In the genomic region with DNA sequence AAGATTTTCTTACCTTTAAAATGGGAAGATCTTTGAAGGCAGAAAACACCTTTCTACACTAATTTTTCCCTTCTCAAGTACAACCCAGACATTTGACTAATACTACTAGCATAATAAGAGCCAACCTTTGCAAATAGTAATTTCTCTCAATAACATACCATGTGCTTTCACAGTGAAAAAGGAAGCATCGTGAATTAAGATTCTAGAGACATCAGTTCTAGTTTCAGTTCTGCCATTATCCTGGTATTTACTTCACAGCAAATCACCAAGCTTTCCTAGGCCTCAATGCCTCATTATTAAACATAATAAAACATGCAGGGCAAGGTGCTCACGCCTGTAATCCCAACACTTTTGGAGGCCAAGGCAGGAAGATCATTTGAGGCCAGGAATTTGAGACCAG, we compare ENCODE assay signal across 14 cellular contexts. TPM values are rescaled to one million over a fixed set of nuclear protein-coding genes. Genes with fewer than 3 reads are reported as not detected.
DNase-seq lines count a peak whose midpoint lies in the region; ATAC-seq and TF ChIP-seq lines count a peak whose summit lies in the region.
"Had no signal": no experiment of that assay in that cellular context is flagged by ENCODE, and none has a peak within 500 bp of the region (broad histone marks: within the 10 kb centered on the region; RNA-seq: fewer than 3 reads in every experiment).

No MANE protein-coding gene starts in this region.

- H3K36me3 ChIP-seq in OCI-LY3 (replicated peaks; ENCODE audit: low read depth, low read length) (peaks cover 4% of the 10 kb centered on the region), smooth muscle cell (ENCODE audit: low read depth) (no peaks in the 10 kb centered on the region)

- DNase-seq in CD14-positive monocyte (ENCODE audit: low spot score), result no peak
- DNase-seq in COLO668 (lab: John Stamatoyannopoulos, UW; ENCODE audit: unreplicated experiment), result no peak
- DNase-seq in smooth muscle cell (lab: John Stamatoyannopoulos, UW; ENCODE audit: unreplicated experiment), result no peak
- DNase-seq in putamen (ENCODE audit: low spot score), result no peak
- DNase-seq: activated T-cell treated with anti-CD3 and anti-CD28 coated beads, Interleukin-2, amount 50 U/mL, for 4 hours; DMS153; mesenchymal stem cell; NCI-H2171 treated with DMSO at 0.1 percent for 48 hours; stimulated activated CD4-positive, alpha-beta T cell treated with anti-CD3 and anti-CD28 coated beads, Interleukin-4, amount 100 ng/mL, for 4 hours had no signal

- H3K9me3 ChIP-seq in OCI-LY3 (ENCODE audit: insufficient read depth, low read length) (no peaks in the 10 kb centered on the region), smooth muscle cell (replicated peaks; ENCODE audit: low read depth) (no peaks in the 10 kb centered on the region)
- H3K9me3 ChIP-seq: heart right ventricle had no signal

- H3K9me3 Mint-ChIP-seq in CD14-positive monocyte, result peaks cover 0 to 3% (median 0%) of the 10 kb centered on the region in 7 donors
- H3K9me3 Mint-ChIP-seq: activated T-cell treated with anti-CD3 and anti-CD28 coated beads, Interleukin-2, amount 50 U/mL, for 4 hours had no signal

- no peak overlapping the region for H3K9ac ChIP-seq in OCI-LY3 (ENCODE audit: low read length)
- H3K9ac ChIP-seq in smooth muscle cell (ENCODE audit: low read depth), result no peak overlapping the region

- H3K4me1 ChIP-seq in OCI-LY3 (ENCODE audit: low read length) (peaks cover 35% of the 10 kb centered on the region), smooth muscle cell (ENCODE audit: low read depth) (no peaks in the 10 kb centered on the region)

- ATAC-seq in GM19043 (IDR thresholded peaks at IDR 0.05; ENCODE audit: low read depth, unreplicated experiment) (peak; percentile 53), HG02938 (IDR thresholded peaks at IDR 0.05; ENCODE audit: unreplicated experiment) (peak; percentile 74), HG02642 (IDR thresholded peaks at IDR 0.05; ENCODE audit: poor library complexity, unreplicated experiment) (no peak)
- ATAC-seq: activated T-cell treated with anti-CD3 and anti-CD28 coated beads, Interleukin-2, amount 50 U/mL, for 4 hours; heart right ventricle had no signal

- H2AFZ ChIP-seq in OCI-LY3 (ENCODE audit: low read depth, low read length) (no peak overlapping the region), smooth muscle cell (ENCODE audit: low read depth) (no peak overlapping the region)

- peak overlapping the region; percentile 88 to 97 (median 93) for H3K27ac Mint-ChIP-seq in CD14-positive monocyte

- peak overlapping the region; percentile 8; the same call in 1 of the 2 replicates for H3K4me2 ChIP-seq in OCI-LY3 (ENCODE audit: low read length)
- no peak overlapping the region for H3K4me2 ChIP-seq in smooth muscle cell

- peaks cover 36% of the 10 kb centered on the region for H3K4me1 Mint-ChIP-seq in CD14-positive monocyte

- WGBS in smooth muscle cell (ENCODE audit: low lambda C conversion rate), result 92% methylated on average over 2 of the region's 2 CpGs

- H3K27ac ChIP-seq in OCI-LY3 (ENCODE audit: low read length), result peak overlapping the region; percentile 64
- no peak overlapping the region for H3K27ac ChIP-seq in smooth muscle cell (ENCODE audit: low read depth)

- peaks cover 69 to 73% of the 10 kb centered on the region in 2 donors for H3K36me3 Mint-ChIP-seq in CD14-positive monocyte

- H3K27me3 ChIP-seq in OCI-LY3 (ENCODE audit: low read depth, low read length) (no peaks in the 10 kb centered on the region), smooth muscle cell (ENCODE audit: low read depth) (no peaks in the 10 kb centered on the region)
- H3K27me3 ChIP-seq: heart right ventricle had no signal

- H3K4me3 ChIP-seq in OCI-LY3 (ENCODE audit: low read length), result no peak overlapping the region
- no peak overlapping the region for H3K4me3 ChIP-seq in smooth muscle cell
- H3K4me3 ChIP-seq: heart right ventricle had no signal

- H3F3A ChIP-seq in smooth muscle cell (ENCODE audit: low read depth), result no peaks in the 10 kb centered on the region

- H3K79me2 ChIP-seq in OCI-LY3 (ENCODE audit: low read length), result no peaks in the 10 kb centered on the region
- no peaks in the 10 kb centered on the region for H3K79me2 ChIP-seq in smooth muscle cell (ENCODE audit: low read depth)

- H4K20me1 ChIP-seq in OCI-LY3 (ENCODE audit: insufficient read depth, low read length) (no peaks in the 10 kb centered on the region), smooth muscle cell (ENCODE audit: low read depth) (no peaks in the 10 kb centered on the region)

- no peak overlapping the region for H3K4me3 Mint-ChIP-seq in CD14-positive monocyte
- H3K4me3 Mint-ChIP-seq: activated T-cell treated with anti-CD3 and anti-CD28 coated beads, Interleukin-2, amount 50 U/mL, for 4 hours had no signal

- TF ChIP-seq CTCF in CD14-positive monocyte (IDR thresholded peaks at IDR 0.05), result no peak
- TF ChIP-seq CTCF in OCI-LY3 (IDR thresholded peaks at IDR 0.05; ENCODE audit: low read depth, low read length), result no peak
- TF ChIP-seq CTCF in smooth muscle cell (IDR thresholded peaks at IDR 0.05; ENCODE audit: borderline replicate concordance, insufficient read depth, poor library complexity, severe bottlenecking), result no peak

- peaks cover 0 to 1% (median 0%) of the 10 kb centered on the region in 3 donors for H3K27me3 Mint-ChIP-seq in CD14-positive monocyte (ENCODE audit: low read depth in 3 of 3)

- intact Hi-C loops in CD14-positive monocyte (cut with micrococcal nuclease), result no loop called here

RNA-seq across cellular contexts. Expression of gene GSAP, which starts 24.9 kb away (rescaled TPM):
- polyA plus RNA-seq in CD14-positive monocyte (10 to 100 TPM; 19.1 to 35.6 TPM), smooth muscle cell (0.45 and 1.1 TPM in 2 replicates)
- total RNA-seq in smooth muscle cell, result 0.94 and 3.2 TPM in 2 replicates
